ENCODE assay signal across 19 cellular contexts in the genomic region with DNA sequence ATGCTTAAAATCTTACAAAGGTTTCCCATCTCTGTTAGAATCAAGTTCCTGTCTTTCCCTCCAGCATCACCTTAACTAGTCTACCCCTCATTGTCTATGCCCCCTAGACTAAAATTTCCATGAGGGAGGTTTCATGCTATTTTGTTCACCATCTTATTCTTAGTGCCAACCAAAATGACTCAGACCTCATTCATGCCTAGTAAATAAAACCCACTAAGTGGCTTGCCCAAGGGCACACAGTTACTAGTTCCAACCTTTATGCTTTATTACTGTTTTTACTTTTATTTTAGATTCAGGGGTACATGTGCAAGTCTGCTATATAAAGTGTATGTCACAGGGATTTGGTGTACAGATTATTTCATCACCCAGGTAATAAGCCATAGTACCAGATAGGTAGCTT.
"Had no signal": no experiment of that assay in that cellular context is flagged by ENCODE, and none has a peak within 500 bp of the region (broad histone marks: within the 10 kb centered on the region; RNA-seq: fewer than 3 reads in every experiment).

No MANE protein-coding gene starts in this region.

- H3K27ac ChIP-seq: colonic mucosa, esophagus squamous epithelium, gastrocnemius medialis, heart right ventricle, left lung, lower lobe of right lung had no signal

- H3K4me3 ChIP-seq: colonic mucosa, esophagus squamous epithelium, gastrocnemius medialis, heart right ventricle, left lung, lower lobe of right lung had no signal

- H3K36me3 ChIP-seq: colonic mucosa, esophagus squamous epithelium, gastrocnemius medialis, heart right ventricle, left lung, lower lobe of right lung had no signal

- H3K9me3 Mint-ChIP-seq: dendritic cell treated with granulocyte-macrophage colony-stimulating factor and Interleukin-4, amounts not matched to agents 40 ng/mL and 50 ng/mL, for 4 days had no signal

- H3K27ac Mint-ChIP-seq: dendritic cell treated with granulocyte-macrophage colony-stimulating factor and Interleukin-4, amounts not matched to agents 40 ng/mL and 50 ng/mL, for 4 days; effector memory CD8-positive, alpha-beta T cell had no signal

- H3K4me3 Mint-ChIP-seq: dendritic cell treated with granulocyte-macrophage colony-stimulating factor and Interleukin-4, amounts not matched to agents 40 ng/mL and 50 ng/mL, for 4 days; effector memory CD8-positive, alpha-beta T cell had no signal

- H3K9me3 ChIP-seq: colonic mucosa, esophagus squamous epithelium, gastrocnemius medialis, lower lobe of right lung had no signal

- DNase-seq: colonic mucosa; cortex of kidney; effector CD8-positive, alpha-beta T cell; effector memory CD8-positive, alpha-beta T cell; esophagus squamous epithelium; foreskin fibroblast; foreskin melanocyte; gastrocnemius medialis; glutamatergic neuron; head of caudate nucleus; heart right ventricle; hippocampal formation; left cardiac atrium; left lung; left ventricle myocardium superior; lower lobe of right lung; mesenchymal stem cell; midbrain had no signal

- H3K27me3 ChIP-seq: colonic mucosa, esophagus squamous epithelium, gastrocnemius medialis, heart right ventricle, left lung had no signal

- H3K27me3 Mint-ChIP-seq: dendritic cell treated with granulocyte-macrophage colony-stimulating factor and Interleukin-4, amounts not matched to agents 40 ng/mL and 50 ng/mL, for 4 days; effector memory CD8-positive, alpha-beta T cell had no signal

- ATAC-seq: effector memory CD8-positive, alpha-beta T cell; gastrocnemius medialis; heart right ventricle; left cardiac atrium; left lung; left ventricle myocardium superior; lower lobe of right lung had no signal

- H3K4me1 ChIP-seq: colonic mucosa, esophagus squamous epithelium, gastrocnemius medialis, heart right ventricle, left lung, lower lobe of right lung had no signal
